Comparison of ENCODE assay signal across 1 cellular context in genomic region chr11:64186205-64187165, GRCh38.
TF ChIP-seq lines count a peak whose summit lies in the region.

No MANE protein-coding gene starts in this region.

TF ChIP-seq in HepG2, 621 proteins besides CTCF, POLR2A, EP300 and RAD21 (continued from another document):
- TF ChIP-seq FOXO4 (CRISPR knock-in tag; conservative IDR thresholded peaks at IDR 0.05) (no peak), ARID5B (CRISPR knock-in tag; IDR thresholded peaks at IDR 0.05) (peak; percentile 34; the same call in 1 of the 2 replicates), ZNF749 (CRISPR knock-in tag; IDR thresholded peaks at IDR 0.05; ENCODE audit: borderline replicate concordance) (0 out of 2 replicates have a peak, but pooled peaks have one; percentile 15), ZFX (CRISPR knock-in tag; IDR thresholded peaks at IDR 0.05; ENCODE audit: low read depth) (no peak), REST (IDR thresholded peaks at IDR 0.05; ENCODE audit: borderline replicate concordance in 1 of 2, low read depth in 1 of 2, low read length in 2 of 2) (no peak), ZNF33B (CRISPR knock-in tag; IDR thresholded peaks at IDR 0.05) (no peak), DPF2 (CRISPR knock-in tag; IDR thresholded peaks at IDR 0.05; ENCODE audit: borderline replicate concordance, low read depth) (no peak), SCMH1 (CRISPR knock-in tag; IDR thresholded peaks at IDR 0.05; ENCODE audit: borderline replicate concordance) (no peak), ZNF607 (CRISPR knock-in tag; IDR thresholded peaks at IDR 0.05; ENCODE audit: borderline replicate concordance) (0 out of 2 replicates have a peak, but pooled peaks have one; percentile 49), MIER2 (CRISPR knock-in tag; IDR thresholded peaks at IDR 0.05) (no peak), TRIM22 (IDR thresholded peaks at IDR 0.05) (no peak), BRCA1 (CRISPR knock-in tag; IDR thresholded peaks at IDR 0.05) (no peak), NFE2L2 (IDR thresholded peaks at IDR 0.05; ENCODE audit: low read length) (no peak), PBX2 (CRISPR knock-in tag; IDR thresholded peaks at IDR 0.05) (no peak), KDM5A (IDR thresholded peaks at IDR 0.05; ENCODE audit: borderline replicate concordance, low read length) (no peak), MTA3 (CRISPR knock-in tag; IDR thresholded peaks at IDR 0.05) (no peak), ZNF800 (CRISPR knock-in tag; IDR thresholded peaks at IDR 0.05) (no peak)
